ENCODE assay signal across 23 cellular contexts in genomic region chr16:86062271-86062965, GRCh38.
DNase-seq lines count a peak whose midpoint lies in the region; ATAC-seq, FAIRE-seq and TF ChIP-seq lines count a peak whose summit lies in the region.
"Had no signal": no experiment of that assay in that cellular context is flagged by ENCODE, and none has a peak within 500 bp of the region (broad histone marks: within the 10 kb centered on the region; RNA-seq: fewer than 3 reads in every experiment).

No MANE protein-coding gene starts in this region.

- 92 to 93% methylated on average over 19 of the region's 19 CpGs for WGBS in heart right ventricle, 2 donors
- 6% methylated on average over 19 of the region's 19 CpGs for WGBS in K562 (ENCODE audit: insufficient coverage, low coverage, missing lambda C conversion rate)

- BruUV-seq in K562 (replicated peaks; lab: Mats Ljungman, UMichigan): no TSS peak

- H4K20me1 ChIP-seq in K562 (replicated peaks; ENCODE audit: control insufficient read depth, insufficient read depth, low read length) (no peaks in the 10 kb centered on the region), Karpas-422 (ENCODE audit: insufficient read depth, low read depth, low read length) (no peaks in the 10 kb centered on the region)

- no peak for ATAC-seq in heart right ventricle
- no peak for ATAC-seq in left cardiac atrium
- ATAC-seq in K562: no peak
- ATAC-seq: HCT116 had no signal

- H3K9ac ChIP-seq in K562 (ENCODE audit: insufficient read depth in 1 of 2, low read depth in 2 of 2, low read length in 2 of 2) (no peak overlapping the region), mucosa of rectum (ENCODE audit: low read depth in 1 of 2, low read length in 2 of 2) (no peak overlapping the region), stomach smooth muscle (ENCODE audit: low read length in 2 of 2) (no peak overlapping the region), Karpas-422 (ENCODE audit: low read length) (no peak overlapping the region)
- H3K9ac ChIP-seq: KMS-11 had no signal

- H3K4me2 ChIP-seq in K562 (ENCODE audit: insufficient read depth, low read length) (no peak overlapping the region), Karpas-422 (ENCODE audit: low read depth, low read length, poor library complexity, severe bottlenecking) (no peak overlapping the region)
- H3K4me2 ChIP-seq: KMS-11 had no signal

- no peak for TF ChIP-seq RAD21 in K562 (CRISPR knock-in tag; conservative IDR thresholded peaks at IDR 0.05 in 1 of 2, IDR thresholded peaks at IDR 0.05 in 1 of 2)

- POLR2A ChIA-PET in K562 (lab: Yijun Ruan, JAX): no interaction called here

- TF ChIP-seq CTCF in heart right ventricle (IDR thresholded peaks at IDR 0.05) (no peak), K562 (IDR thresholded peaks at IDR 0.05 in 2 of 3, conservative IDR thresholded peaks at IDR 0.05 in 1 of 3; ENCODE audit: insufficient read depth in 2 of 3, low read depth in 1 of 3, low read length in 3 of 3) (no peak), vagina (IDR thresholded peaks at IDR 0.05) (no peak)

- no peak overlapping the region for H3K4me3 ChIP-seq in heart right ventricle
- H3K4me3 ChIP-seq in K562: no peak overlapping the region
- no peak overlapping the region for H3K4me3 ChIP-seq in mucosa of rectum (ENCODE audit: low read length in 2 of 2)
- no peak overlapping the region for H3K4me3 ChIP-seq in stomach smooth muscle (ENCODE audit: low read length in 2 of 2)
- H3K4me3 ChIP-seq in vagina: no peak overlapping the region
- H3K4me3 ChIP-seq in Karpas-422 (ENCODE audit: low read length): no peak overlapping the region

- in situ Hi-C loops in K562 (cut with MboI): no loop called here

- no peak for FAIRE-seq in K562 (lab: Jason Lieb, UNC)
- FAIRE-seq: GM18507, RCC 7860 had no signal

- intact Hi-C loops in heart right ventricle (cut with DNase I) (no loop called here), left cardiac atrium (cut with DNase I) (no loop called here), K562 (cut with micrococcal nuclease) (no loop called here), vagina (cut with DNase I) (no loop called here)

- CTCF ChIA-PET in K562 (lab: Yijun Ruan, JAX; ENCODE audit: low intra/inter-chr PET ratio): no interaction called here

- H3K27me3 ChIP-seq in heart right ventricle: peaks cover 0 to 28% (median 8%) of the 10 kb centered on the region in 7 donors
- H3K27me3 ChIP-seq in K562 (ENCODE audit: control insufficient read depth in 2 of 2, insufficient read depth in 2 of 2, low read length in 2 of 2): peaks cover 10 to 39% of the 10 kb centered on the region in 2 experiments; a peak in 3 of 5 replicates
- H3K27me3 ChIP-seq in mucosa of rectum (ENCODE audit: control insufficient read depth in 2 of 2, insufficient read depth in 2 of 2, low read length in 2 of 2): no peaks in the 10 kb centered on the region
- no peaks in the 10 kb centered on the region for H3K27me3 ChIP-seq in stomach smooth muscle (ENCODE audit: control insufficient read depth in 1 of 2, insufficient read depth in 2 of 2, low read length in 2 of 2)
- no peaks in the 10 kb centered on the region for H3K27me3 ChIP-seq in vagina
- H3K27me3 ChIP-seq in Karpas-422 (ENCODE audit: low read length): no peaks in the 10 kb centered on the region

- H3K9me2 ChIP-seq in Karpas-422 (replicated peaks; ENCODE audit: insufficient read depth, low read length): no peaks in the 10 kb centered on the region

- H3K27ac ChIP-seq in heart right ventricle: peak overlapping the region in 8 of 10 donors; percentile 20 to 79 (median 50)
- H3K27ac ChIP-seq in K562 (ENCODE audit: extremely low read depth, low read depth, low read length): no peak overlapping the region
- H3K27ac ChIP-seq in mucosa of rectum (ENCODE audit: low read depth in 2 of 2, low read length in 2 of 2): peak overlapping the region; percentile 2 to 24
- H3K27ac ChIP-seq in stomach smooth muscle (ENCODE audit: low read length): peak overlapping the region; percentile 46
- no peak overlapping the region for H3K27ac ChIP-seq in vagina
- H3K27ac ChIP-seq in Karpas-422 (ENCODE audit: low read length): no peak overlapping the region
- H3K27ac ChIP-seq: C4-2B, KMS-11 had no signal

- TF ChIP-seq POLR2A in K562 (conservative IDR thresholded peaks at IDR 0.05): no peak
- TF ChIP-seq POLR2A in vagina (IDR thresholded peaks at IDR 0.05): no peak

- H3K36me3 ChIP-seq in heart right ventricle (no peaks in the 10 kb centered on the region), K562 (ENCODE audit: control insufficient read depth, insufficient read depth, low read length) (no peaks in the 10 kb centered on the region), mucosa of rectum (ENCODE audit: control insufficient read depth in 2 of 2, insufficient read depth in 2 of 2, low read length in 2 of 2) (no peaks in the 10 kb centered on the region), stomach smooth muscle (ENCODE audit: control insufficient read depth in 2 of 2, insufficient read depth in 2 of 2, low read length in 2 of 2) (no peaks in the 10 kb centered on the region), vagina (no peaks in the 10 kb centered on the region), Karpas-422 (ENCODE audit: insufficient read depth, low read length) (no peaks in the 10 kb centered on the region)

- DNase-seq in heart right ventricle (no peak), left cardiac atrium (no peak), K562 (ENCODE audit: extremely low read depth in 1 of 4, low spot score in 3 of 4) (no peak), vagina (ENCODE audit: extremely low spot score in 2 of 2) (no peak), NCI-H510A treated with DMSO at 0.1 percent for 48 hours (lab: John Stamatoyannopoulos, UW) (no peak), Karpas-422 (no peak)
- DNase-seq: 8988T, GDM1, GOT3, NCI-H1105, NCI-H146, NCI-H2029, NCI-H446, NCI-H526 treated with DMSO at 0.1 percent for 48 hours, OCI-M1, SHP77 had no signal

- no peaks in the 10 kb centered on the region for H3K9me1 ChIP-seq in K562 (ENCODE audit: control insufficient read depth, insufficient read depth, low read length)

- H3K9me3 ChIP-seq in heart right ventricle: no peaks in the 10 kb centered on the region
- no peaks in the 10 kb centered on the region for H3K9me3 ChIP-seq in K562 (replicated peaks; ENCODE audit: control insufficient read depth, insufficient read depth, low read depth, low read length)
- no peaks in the 10 kb centered on the region for H3K9me3 ChIP-seq in mucosa of rectum (ENCODE audit: control insufficient read depth in 2 of 2, low read length in 2 of 2)
- H3K9me3 ChIP-seq in stomach smooth muscle (ENCODE audit: control insufficient read depth in 2 of 2, low read length in 2 of 2): no peaks in the 10 kb centered on the region
- H3K9me3 ChIP-seq in vagina: no peaks in the 10 kb centered on the region
- H3K9me3 ChIP-seq in Karpas-422 (ENCODE audit: low read length): no peaks in the 10 kb centered on the region

- H2AFZ ChIP-seq in K562 (ENCODE audit: low read depth, low read length) (no peak overlapping the region), Karpas-422 (ENCODE audit: low read length) (no peak overlapping the region)

- H3K4me1 ChIP-seq in heart right ventricle (peaks cover 0 to 38% (median 28%) of the 10 kb centered on the region in 9 donors), K562 (replicated peaks in 1 of 2; ENCODE audit: control insufficient read depth in 2 of 2, insufficient read depth in 2 of 2, low read length in 2 of 2) (peaks cover 3 to 11% of the 10 kb centered on the region in 2 experiments; a peak in 4 of 5 replicates), mucosa of rectum (ENCODE audit: control insufficient read depth in 2 of 2, insufficient read depth in 2 of 2, low read length in 2 of 2) (peaks cover 9 to 10% of the 10 kb centered on the region in 2 donors), stomach smooth muscle (ENCODE audit: control insufficient read depth, insufficient read depth, low read length) (peaks cover 40% of the 10 kb centered on the region), vagina (peaks cover 6% of the 10 kb centered on the region), Karpas-422 (ENCODE audit: low read length) (no peaks in the 10 kb centered on the region)

- no peak for TF ChIP-seq EP300 in K562 (IDR thresholded peaks at IDR 0.05; ENCODE audit: low read length)

- H3K79me2 ChIP-seq in K562 (ENCODE audit: control insufficient read depth, insufficient read depth, low read length) (no peaks in the 10 kb centered on the region), Karpas-422 (ENCODE audit: low read length) (no peaks in the 10 kb centered on the region)

TF ChIP-seq in K562, 482 proteins besides CTCF, POLR2A, EP300 and RAD21 (continues in another document):
- no peak for TF ChIP-seq FOS (IDR thresholded peaks at IDR 0.05; ENCODE audit: extremely low read depth, insufficient read length)
- TF ChIP-seq, protein P1, sequence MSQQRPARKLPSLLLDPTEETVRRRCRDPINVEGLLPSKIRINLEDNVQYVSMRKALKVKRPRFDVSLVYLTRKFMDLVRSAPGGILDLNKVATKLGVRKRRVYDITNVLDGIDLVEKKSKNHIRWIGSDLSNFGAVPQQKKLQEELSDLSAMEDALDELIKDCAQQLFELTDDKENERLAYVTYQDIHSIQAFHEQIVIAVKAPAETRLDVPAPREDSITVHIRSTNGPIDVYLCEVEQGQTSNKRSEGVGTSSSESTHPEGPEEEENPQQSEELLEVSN (IDR thresholded peaks at IDR 0.05; ENCODE audit: borderline replicate concordance in 1 of 2, extremely low read depth in 1 of 2, insufficient read depth in 1 of 2, insufficient read length in 1 of 2, low read depth in 1 of 2, low read length in 1 of 2, poor library complexity in 1 of 2, severe bottlenecking in 1 of 2): peak in 1 of 2 experiments; percentile 17
- TF ChIP-seq, protein P2, sequence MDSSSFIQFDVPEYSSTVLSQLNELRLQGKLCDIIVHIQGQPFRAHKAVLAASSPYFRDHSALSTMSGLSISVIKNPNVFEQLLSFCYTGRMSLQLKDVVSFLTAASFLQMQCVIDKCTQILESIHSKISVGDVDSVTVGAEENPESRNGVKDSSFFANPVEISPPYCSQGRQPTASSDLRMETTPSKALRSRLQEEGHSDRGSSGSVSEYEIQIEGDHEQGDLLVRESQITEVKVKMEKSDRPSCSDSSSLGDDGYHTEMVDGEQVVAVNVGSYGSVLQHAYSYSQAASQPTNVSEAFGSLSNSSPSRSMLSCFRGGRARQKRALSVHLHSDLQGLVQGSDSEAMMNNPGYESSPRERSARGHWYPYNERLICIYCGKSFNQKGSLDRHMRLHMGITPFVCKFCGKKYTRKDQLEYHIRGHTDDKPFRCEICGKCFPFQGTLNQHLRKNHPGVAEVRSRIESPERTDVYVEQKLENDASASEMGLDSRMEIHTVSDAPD (CRISPR knock-in tag; IDR thresholded peaks at IDR 0.05): no peak
- TF ChIP-seq ZNF431 (CRISPR knock-in tag; IDR thresholded peaks at IDR 0.05): no peak

Comparison
In these comparisons a context has a peak if more than half of its experiments do, and no peak if none do; other contexts are left out.
1. H3K27ac ChIP-seq: peak in heart right ventricle (8 of 10), mucosa of rectum (2 of 2) and stomach smooth muscle (single experiment); none in K562 (single experiment), vagina (single experiment) and Karpas-422 (single experiment).